23 cellular contexts compared by ENCODE assay signal in genomic region chr9:129256959-129257713, GRCh38.
DNase-seq lines count a peak whose midpoint lies in the region; ATAC-seq, FAIRE-seq and TF ChIP-seq lines count a peak whose summit lies in the region.
"Had no signal": no experiment of that assay in that cellular context is flagged by ENCODE, and none has a peak within 500 bp of the region (broad histone marks: within the 10 kb centered on the region; RNA-seq: fewer than 3 reads in every experiment).

No MANE protein-coding gene starts in this region.

- TF ChIP-seq CTCF in K562 (IDR thresholded peaks at IDR 0.05 in 2 of 3, conservative IDR thresholded peaks at IDR 0.05 in 1 of 3; ENCODE audit: insufficient read depth in 2 of 3, low read depth in 1 of 3, low read length in 3 of 3) (no peak), HepG2 (CRISPR knock-in tag; IDR thresholded peaks at IDR 0.05) (no peak), upper lobe of right lung (IDR thresholded peaks at IDR 0.05) (no peak)

- H3K27me3 Mint-ChIP-seq in activated CD4-positive, alpha-beta T cell treated with anti-CD3 and anti-CD28 coated beads for 36 hours: peaks cover 15% of the 10 kb centered on the region

- POLR2A ChIA-PET in activated CD4-positive, alpha-beta T cell treated with anti-CD3 and anti-CD28 coated beads for 36 hours (lab: Charles Lee): no interaction called here
- POLR2A ChIA-PET in K562 (lab: Yijun Ruan, JAX): interaction anchor here (1.0 kb wide), 2 partner anchors 11 to 12 kb away, joined by 3 read pairs; no protein-coding TSS in a partner anchor
- POLR2A ChIA-PET in HepG2 (lab: Yijun Ruan, JAX): no interaction called here

- H3K36me3 Mint-ChIP-seq in activated CD4-positive, alpha-beta T cell treated with anti-CD3 and anti-CD28 coated beads for 36 hours (ENCODE audit: low read depth): no peaks in the 10 kb centered on the region
- H3K36me3 Mint-ChIP-seq: stimulated activated memory B cell treated with anti-CD40 and anti-IgM and Interleukin-4, amounts not matched to agents 10 μg/mL and 1 μg/mL and 100 μg/mL, for 72 hours had no signal

- no peak for TF ChIP-seq POLR2A in K562 (conservative IDR thresholded peaks at IDR 0.05)
- TF ChIP-seq POLR2A in HepG2 (IDR thresholded peaks at IDR 0.05; ENCODE audit: insufficient read depth in 1 of 2, low read depth in 2 of 2, low read length in 2 of 2): no peak

- H3K27me3 ChIP-seq in K562 (ENCODE audit: control insufficient read depth in 2 of 2, insufficient read depth in 2 of 2, low read length in 2 of 2) (peaks cover 0 to 18% of the 10 kb centered on the region in 2 experiments; a peak in 2 of 5 replicates), HepG2 (ENCODE audit: control insufficient read depth in 1 of 2, insufficient read depth in 2 of 2, low read length in 2 of 2) (peaks cover 1 to 72% of the 10 kb centered on the region in 2 experiments; a peak in 4 of 5 replicates), upper lobe of right lung (peaks cover 10% of the 10 kb centered on the region)
- H3K27me3 ChIP-seq: suprapubic skin had no signal

- H3K4me1 Mint-ChIP-seq in activated CD4-positive, alpha-beta T cell treated with anti-CD3 and anti-CD28 coated beads for 36 hours: peaks cover 27% of the 10 kb centered on the region

- no peak for ATAC-seq in activated CD4-positive, alpha-beta T cell treated with anti-CD3 and anti-CD28 coated beads for 36 hours
- ATAC-seq in K562 (no peak), HepG2 (no peak), upper lobe of right lung (no peak)
- ATAC-seq: left lung; mucosa of descending colon; stimulated activated memory B cell treated with anti-CD40 and anti-IgM and Interleukin-4, amounts not matched to agents 10 μg/mL and 1 μg/mL and 100 μg/mL, for 72 hours had no signal

- H3K4me3 Mint-ChIP-seq in activated CD4-positive, alpha-beta T cell treated with anti-CD3 and anti-CD28 coated beads for 36 hours: peak overlapping the region; percentile 1
- H3K4me3 Mint-ChIP-seq: activated CD4-positive, alpha-beta memory T cell treated with anti-CD3 and anti-CD28 coated beads, Interleukin-2, amount 10 ng/mL, durations not matched to agents 7 days and 5 days; HFFc6; stimulated activated memory B cell treated with anti-CD40 and anti-IgM and Interleukin-4, amounts not matched to agents 10 μg/mL and 1 μg/mL and 100 μg/mL, for 72 hours had no signal

- H3K79me2 ChIP-seq in K562 (ENCODE audit: control insufficient read depth, insufficient read depth, low read length) (no peaks in the 10 kb centered on the region), HepG2 (ENCODE audit: insufficient read depth, low read length) (no peaks in the 10 kb centered on the region)

- TF ChIP-seq EP300 in K562 (IDR thresholded peaks at IDR 0.05; ENCODE audit: low read length) (no peak), HepG2 (IDR thresholded peaks at IDR 0.05; ENCODE audit: low read depth in 2 of 2, low read length in 2 of 2) (no peak), HepG2 (CRISPR knock-in tag; IDR thresholded peaks at IDR 0.05; ENCODE audit: borderline replicate concordance) (no peak)

- no peak overlapping the region for H3K27ac Mint-ChIP-seq in activated CD4-positive, alpha-beta T cell treated with anti-CD3 and anti-CD28 coated beads for 36 hours
- H3K27ac Mint-ChIP-seq: activated CD4-positive, alpha-beta memory T cell treated with anti-CD3 and anti-CD28 coated beads, Interleukin-2, amount 10 ng/mL, durations not matched to agents 7 days and 5 days; HFFc6; stimulated activated memory B cell treated with anti-CD40 and anti-IgM and Interleukin-4, amounts not matched to agents 10 μg/mL and 1 μg/mL and 100 μg/mL, for 72 hours had no signal

- no peak for DNase-seq in activated CD4-positive, alpha-beta T cell treated with anti-CD3 and anti-CD28 coated beads for 36 hours
- no peak for DNase-seq in activated CD4-positive, alpha-beta T cell treated with anti-CD3 and anti-CD28 coated beads, Interleukin-2, amount 50 U/mL, for 48 hours
- no peak for DNase-seq in K562 (ENCODE audit: extremely low read depth in 1 of 4, low spot score in 3 of 4)
- DNase-seq in HepG2 (ENCODE audit: low spot score): no peak
- peak; percentile 10 for DNase-seq in upper lobe of right lung
- DNase-seq in SKM-1 treated with dmso at 0.1 percent for 144 hours (lab: John Stamatoyannopoulos, UW; ENCODE audit: unreplicated experiment): no peak
- no peak for DNase-seq in Ammon's horn (ENCODE audit: low spot score)
- DNase-seq in T-helper 2 cell: no peak
- DNase-seq: 8988T; activated CD4-positive, alpha-beta memory T cell treated with anti-CD3 and anti-CD28 coated beads, Interleukin-2, amount 10 ng/mL, durations not matched to agents 7 days and 5 days; activated CD4-positive, CD25-positive, alpha-beta regulatory T cell; activated naive CD4-positive, alpha-beta T cell; Caco-2; HFFc6; NCI-H1694; NCI-H2171 treated with DMSO at 0.1 percent for 48 hours; NCI-H526; small intestine; T1000 had no signal

- no peaks in the 10 kb centered on the region for H3K9me3 ChIP-seq in K562 (replicated peaks; ENCODE audit: control insufficient read depth, insufficient read depth, low read depth, low read length)
- H3K9me3 ChIP-seq in HepG2 (ENCODE audit: low read length): no peaks in the 10 kb centered on the region
- no peaks in the 10 kb centered on the region for H3K9me3 ChIP-seq in upper lobe of right lung
- H3K9me3 ChIP-seq: Caco-2, left lung, mucosa of descending colon, suprapubic skin had no signal

- intact Hi-C loops in activated CD4-positive, alpha-beta T cell treated with anti-CD3 and anti-CD28 coated beads for 36 hours (cut with DNase I, micrococcal nuclease): loop anchor here in 1 of 2 experiments (5.0 kb wide), 1 partner anchor 80 kb away; the partner anchor contains the start of gene IER5L
- intact Hi-C loops in K562 (cut with micrococcal nuclease) (loop anchor here (5.0 kb wide), 1 partner anchor 80 kb away; the partner anchor contains the start of gene IER5L), HepG2 (cut with micrococcal nuclease; ENCODE audit: unreplicated experiment) (loop anchor here (10.0 kb wide), 1 partner anchor 88 kb away; no protein-coding TSS in a partner anchor), upper lobe of right lung (cut with DNase I) (no loop called here)

- no peaks in the 10 kb centered on the region for H3K36me3 ChIP-seq in K562 (ENCODE audit: control insufficient read depth, insufficient read depth, low read length)
- no peaks in the 10 kb centered on the region for H3K36me3 ChIP-seq in HepG2 (replicated peaks in 1 of 2; ENCODE audit: control insufficient read depth in 1 of 2, insufficient read depth in 2 of 2, low read length in 2 of 2)
- no peaks in the 10 kb centered on the region for H3K36me3 ChIP-seq in upper lobe of right lung
- H3K36me3 ChIP-seq: left lung, suprapubic skin had no signal

- CTCF ChIA-PET in activated CD4-positive, alpha-beta T cell treated with anti-CD3 and anti-CD28 coated beads for 36 hours (lab: Charles Lee): no interaction called here
- CTCF ChIA-PET in K562 (lab: Yijun Ruan, JAX; ENCODE audit: low intra/inter-chr PET ratio) (no interaction called here), HepG2 (lab: Yijun Ruan, JAX; ENCODE audit: low intra/inter-chr PET ratio, low total read pairs) (no interaction called here)

- H2AFZ ChIP-seq in K562 (ENCODE audit: low read depth, low read length): no peak overlapping the region
- no peak overlapping the region for H2AFZ ChIP-seq in HepG2 (ENCODE audit: low read length)

- H3K9me3 Mint-ChIP-seq in activated CD4-positive, alpha-beta T cell treated with anti-CD3 and anti-CD28 coated beads for 36 hours (ENCODE audit: low read depth): no peaks in the 10 kb centered on the region
- H3K9me3 Mint-ChIP-seq: activated CD4-positive, alpha-beta memory T cell treated with anti-CD3 and anti-CD28 coated beads, Interleukin-2, amount 10 ng/mL, durations not matched to agents 7 days and 5 days; HFFc6; stimulated activated memory B cell treated with anti-CD40 and anti-IgM and Interleukin-4, amounts not matched to agents 10 μg/mL and 1 μg/mL and 100 μg/mL, for 72 hours had no signal

- no peak overlapping the region for H3K4me2 ChIP-seq in K562 (ENCODE audit: insufficient read depth, low read length)
- no peak overlapping the region for H3K4me2 ChIP-seq in HepG2 (ENCODE audit: low read depth, low read length)

- H3K4me1 ChIP-seq in K562 (replicated peaks in 1 of 2; ENCODE audit: control insufficient read depth in 2 of 2, insufficient read depth in 2 of 2, low read length in 2 of 2) (peaks cover 13 to 41% of the 10 kb centered on the region in 2 experiments), HepG2 (ENCODE audit: insufficient read depth, low read length) (peaks cover 25% of the 10 kb centered on the region), upper lobe of right lung (peaks cover 15% of the 10 kb centered on the region)

- BruUV-seq in K562 (replicated peaks; lab: Mats Ljungman, UMichigan) (no TSS peak), HepG2 (replicated peaks; lab: Mats Ljungman, UMichigan) (no TSS peak)

- no peak overlapping the region for H3K9ac ChIP-seq in K562 (ENCODE audit: insufficient read depth in 1 of 2, low read depth in 2 of 2, low read length in 2 of 2)
- H3K9ac ChIP-seq in HepG2 (ENCODE audit: insufficient read depth, low read depth, low read length): no peak overlapping the region

- no peak overlapping the region for H3K4me3 ChIP-seq in K562
- H3K4me3 ChIP-seq in HepG2 (replicated peaks in 1 of 3; ENCODE audit: insufficient read depth in 1 of 3, low read depth in 2 of 3, low read length in 3 of 3): no peak overlapping the region
- H3K4me3 ChIP-seq in upper lobe of right lung: no peak overlapping the region
- H3K4me3 ChIP-seq: mucosa of descending colon, suprapubic skin had no signal

- WGBS in K562 (ENCODE audit: insufficient coverage, low coverage, missing lambda C conversion rate): 34% methylated on average over 13 of the region's 13 CpGs
- WGBS in HepG2 (ENCODE audit: low lambda C conversion rate): 30% methylated on average over 13 of the region's 13 CpGs

- TF ChIP-seq RAD21 in K562 (CRISPR knock-in tag; conservative IDR thresholded peaks at IDR 0.05 in 1 of 2, IDR thresholded peaks at IDR 0.05 in 1 of 2) (no peak), HepG2 (CRISPR knock-in tag; IDR thresholded peaks at IDR 0.05) (no peak)

- in situ Hi-C loops in K562 (cut with MboI) (no loop called here), HepG2 (cut with HindIII; ENCODE audit: extremely low pct_ligation_motif_present, low pct_unique_long_range_greater_than_20kb) (no loop called here)

- no peaks in the 10 kb centered on the region for H3K9me1 ChIP-seq in K562 (ENCODE audit: control insufficient read depth, insufficient read depth, low read length)

- peaks cover 6% of the 10 kb centered on the region; the same call in 1 of the 2 replicates for H4K20me1 ChIP-seq in K562 (replicated peaks; ENCODE audit: control insufficient read depth, insufficient read depth, low read length)
- H4K20me1 ChIP-seq in HepG2 (ENCODE audit: insufficient read depth, low read length): no peaks in the 10 kb centered on the region

- H3K27ac ChIP-seq in K562 (ENCODE audit: extremely low read depth, low read depth, low read length) (no peak overlapping the region), HepG2 (ENCODE audit: extremely low read length, insufficient read depth, low read length) (no peak overlapping the region), upper lobe of right lung (no peak overlapping the region)
- H3K27ac ChIP-seq: left lung, suprapubic skin had no signal

- FAIRE-seq in K562 (lab: Jason Lieb, UNC) (no peak), HepG2 (lab: Jason Lieb, UNC) (no peak)
- FAIRE-seq: small intestine had no signal

TF ChIP-seq in K562, 482 proteins besides CTCF, POLR2A, EP300 and RAD21 (continues in another document):
- TF ChIP-seq ZNF24 (IDR thresholded peaks at IDR 0.05): peak; percentile 98
